In genomic region chr13:27587083-27587482, GRCh38 we compare ENCODE assay signal across 20 cellular contexts. TPM values are rescaled to one million over a fixed set of nuclear protein-coding genes. Genes with fewer than 3 reads are reported as not detected.
DNase-seq lines count a peak whose midpoint lies in the region; ATAC-seq and TF ChIP-seq lines count a peak whose summit lies in the region.
"Had no signal": no experiment of that assay in that cellular context is flagged by ENCODE, and none has a peak within 500 bp of the region (broad histone marks: within the 10 kb centered on the region; RNA-seq: fewer than 3 reads in every experiment).

No MANE protein-coding gene starts in this region.

- H3K36me3 Mint-ChIP-seq in GM23338 (ENCODE audit: low read depth) = no peaks in the 10 kb centered on the region

- no peak overlapping the region for H3K27ac Mint-ChIP-seq in GM23338

- no peak overlapping the region for H3K4me3 Mint-ChIP-seq in GM23338

- H3K4me3 ChIP-seq in left ventricle myocardium inferior (no peak overlapping the region), GM23338 (no peak overlapping the region), left lung (no peak overlapping the region)
- H3K4me3 ChIP-seq: K562, MG63 had no signal

- no peaks in the 10 kb centered on the region for H3F3A ChIP-seq in GM23338 (replicated peaks; ENCODE audit: low read depth)

- no peak for DNase-seq in left ventricle myocardium inferior
- no peak for DNase-seq in Right ventricle myocardium superior
- no peak for DNase-seq in GM23338 (ENCODE audit: low spot score)
- DNase-seq in left lung = no peak
- no peak for DNase-seq in AG08396 (ENCODE audit: low spot score)
- DNase-seq: Calu3, DMS79 treated with DMSO at 0.1 percent for 48 hours, H7, MG63, NCI-H1105 treated with DMSO at 0.1 percent for 48 hours, NCI-H146, NCI-H2029, NCI-H446, NCI-H524 treated with DMSO at 0.1 percent for 48 hours, NCI-H774, SK-N-SH had no signal

- no peaks in the 10 kb centered on the region for H3K27me3 Mint-ChIP-seq in GM23338 (ENCODE audit: insufficient read depth, low read depth, poor library complexity)

- no peaks in the 10 kb centered on the region for H3K9me2 ChIP-seq in GM23338 (ENCODE audit: insufficient read depth)
- H3K9me2 ChIP-seq: SK-N-SH had no signal

- H4K20me1 ChIP-seq in GM23338 (replicated peaks; ENCODE audit: insufficient read depth) = peaks cover 10% of the 10 kb centered on the region

- H3K36me3 ChIP-seq in left ventricle myocardium inferior (no peaks in the 10 kb centered on the region), GM23338 (ENCODE audit: insufficient read depth) (no peaks in the 10 kb centered on the region), left lung (no peaks in the 10 kb centered on the region)
- H3K36me3 ChIP-seq: MG63 had no signal

- H3K4me1 Mint-ChIP-seq in GM23338 = no peaks in the 10 kb centered on the region; the same call in 2 of the 3 replicates

- H3K9me3 ChIP-seq in left ventricle myocardium inferior (replicated peaks) = peaks cover 11% of the 10 kb centered on the region
- H3K9me3 ChIP-seq in left lung = peaks cover 0 to 2% of the 10 kb centered on the region in 2 donors
- H3K9me3 ChIP-seq: MG63, SK-N-SH had no signal

- H3K27ac ChIP-seq in left ventricle myocardium inferior (replicated peaks) = peak overlapping the region; percentile 58
- H3K27ac ChIP-seq in GM23338 (ENCODE audit: low read depth) = no peak overlapping the region
- H3K27ac ChIP-seq in left lung = no peak overlapping the region
- H3K27ac ChIP-seq: C4-2B had no signal

- peaks cover 50% of the 10 kb centered on the region for H3K4me1 ChIP-seq in left ventricle myocardium inferior
- no peaks in the 10 kb centered on the region for H3K4me1 ChIP-seq in GM23338 (ENCODE audit: insufficient read depth)
- H3K4me1 ChIP-seq in left lung = peaks cover 7 to 21% of the 10 kb centered on the region in 2 donors

- intact Hi-C loops in left ventricle myocardium inferior (cut with micrococcal nuclease) = no loop called here
- intact Hi-C loops in Right ventricle myocardium superior (cut with DNase I) = no loop called here
- intact Hi-C loops in left lung (cut with DNase I) = no loop called here

- H3K79me2 ChIP-seq in GM23338 (replicated peaks; ENCODE audit: insufficient read depth) = peaks cover 59% of the 10 kb centered on the region

- H3K4me2 ChIP-seq in GM23338 = no peak overlapping the region
- H3K4me2 ChIP-seq: SK-N-SH had no signal

- H3K27me3 ChIP-seq in left ventricle myocardium inferior (ENCODE audit: low read depth) (no peaks in the 10 kb centered on the region), GM23338 (ENCODE audit: insufficient read depth) (no peaks in the 10 kb centered on the region), left lung (no peaks in the 10 kb centered on the region)
- H3K27me3 ChIP-seq: MG63 had no signal

- TF ChIP-seq CTCF in left ventricle myocardium inferior (IDR thresholded peaks at IDR 0.05; ENCODE audit: borderline replicate concordance) = no peak
- no peak for TF ChIP-seq CTCF in GM23338 (conservative IDR thresholded peaks at IDR 0.05; ENCODE audit: low read depth in 2 of 2)
- no peak for TF ChIP-seq CTCF in left lung (IDR thresholded peaks at IDR 0.05)

- ATAC-seq in Right ventricle myocardium superior (ENCODE audit: poor library complexity) (no peak), GM23338 (peak; percentile 38; the same call in 1 of the 3 replicates), left lung (peak; percentile 21), HG03196 (IDR thresholded peaks at IDR 0.05; ENCODE audit: unreplicated experiment) (no peak), HG03457 (IDR thresholded peaks at IDR 0.05; ENCODE audit: unreplicated experiment) (no peak)
- ATAC-seq: K562 had no signal

- no peaks in the 10 kb centered on the region for H3K9me3 Mint-ChIP-seq in GM23338

- no peak overlapping the region for H2AFZ ChIP-seq in GM23338

TF ChIP-seq in GM23338, 12 proteins besides CTCF, POLR2A, EP300 and RAD21:
- TF ChIP-seq CREB1 (CRISPR knock-in tag; IDR thresholded peaks at IDR 0.05; ENCODE audit: low read depth) = no peak
- no peak for TF ChIP-seq ETS1 (IDR thresholded peaks at IDR 0.05)
- TF ChIP-seq EZH2 (IDR thresholded peaks at IDR 0.05; ENCODE audit: low read depth, unreplicated experiment) = no peak
- TF ChIP-seq ZNF331 (CRISPR knock-in tag; IDR thresholded peaks at IDR 0.05; ENCODE audit: low read depth) = no peak

RNA-seq across cellular contexts. Expression of gene LNX2, which starts 33.2 kb away (rescaled TPM):
- total RNA-seq in left ventricle myocardium inferior = 11.2 TPM
- total RNA-seq in Right ventricle myocardium superior = 9.7 TPM
- 17.3 and 18.0 TPM in 2 replicates for total RNA-seq in GM23338 (2014; rRNA removed; shearing (Covaris generic))
- polyA plus RNA-seq in GM23338 (2016; fragmentation: Nextera tagmentation; extraction: Ambion mirVana) = 3.4 and 3.7 TPM in 2 replicates
- total RNA-seq in left lung = 10 to 100 TPM; 24.8 to 25.9 TPM

RNA-seq across cellular contexts. Expression of gene POLR1D, which starts 34.6 kb away (rescaled TPM):
- total RNA-seq in left ventricle myocardium inferior (73.5 TPM), Right ventricle myocardium superior (81.1 TPM), left lung (100 to 1,000 TPM; 100 to 121 TPM)
- 177 and 226 TPM in 2 replicates for total RNA-seq in GM23338 (2014; rRNA removed; shearing (Covaris generic))
- polyA plus RNA-seq in GM23338 (2016; fragmentation: Nextera tagmentation; extraction: Ambion mirVana) = 193 and 197 TPM in 2 replicates

Comparison
In these comparisons a context has a peak if more than half of its experiments do, and no peak if none do; other contexts are left out.
1. ATAC-seq: peak in GM23338 (single experiment) and left lung (single experiment); none in Right ventricle myocardium superior (single experiment), HG03196 (single experiment) and HG03457 (single experiment).